ENCODE assay signal across 1 cellular context in genomic region chr6:151387581-151387980, GRCh38.
TF ChIP-seq lines count a peak whose summit lies in the region.

No MANE protein-coding gene starts in this region.

TF ChIP-seq in HepG2, 621 proteins besides CTCF, POLR2A, EP300 and RAD21:
- 0 out of 2 replicates have a peak, but pooled peaks have one; percentile 2 for TF ChIP-seq RBFOX2 (IDR thresholded peaks at IDR 0.05; ENCODE audit: low read depth, low read length)
- TF ChIP-seq ZNF468 (CRISPR knock-in tag; IDR thresholded peaks at IDR 0.05) = no peak
